ENCODE assay signal across 8 cellular contexts in the genomic region with DNA sequence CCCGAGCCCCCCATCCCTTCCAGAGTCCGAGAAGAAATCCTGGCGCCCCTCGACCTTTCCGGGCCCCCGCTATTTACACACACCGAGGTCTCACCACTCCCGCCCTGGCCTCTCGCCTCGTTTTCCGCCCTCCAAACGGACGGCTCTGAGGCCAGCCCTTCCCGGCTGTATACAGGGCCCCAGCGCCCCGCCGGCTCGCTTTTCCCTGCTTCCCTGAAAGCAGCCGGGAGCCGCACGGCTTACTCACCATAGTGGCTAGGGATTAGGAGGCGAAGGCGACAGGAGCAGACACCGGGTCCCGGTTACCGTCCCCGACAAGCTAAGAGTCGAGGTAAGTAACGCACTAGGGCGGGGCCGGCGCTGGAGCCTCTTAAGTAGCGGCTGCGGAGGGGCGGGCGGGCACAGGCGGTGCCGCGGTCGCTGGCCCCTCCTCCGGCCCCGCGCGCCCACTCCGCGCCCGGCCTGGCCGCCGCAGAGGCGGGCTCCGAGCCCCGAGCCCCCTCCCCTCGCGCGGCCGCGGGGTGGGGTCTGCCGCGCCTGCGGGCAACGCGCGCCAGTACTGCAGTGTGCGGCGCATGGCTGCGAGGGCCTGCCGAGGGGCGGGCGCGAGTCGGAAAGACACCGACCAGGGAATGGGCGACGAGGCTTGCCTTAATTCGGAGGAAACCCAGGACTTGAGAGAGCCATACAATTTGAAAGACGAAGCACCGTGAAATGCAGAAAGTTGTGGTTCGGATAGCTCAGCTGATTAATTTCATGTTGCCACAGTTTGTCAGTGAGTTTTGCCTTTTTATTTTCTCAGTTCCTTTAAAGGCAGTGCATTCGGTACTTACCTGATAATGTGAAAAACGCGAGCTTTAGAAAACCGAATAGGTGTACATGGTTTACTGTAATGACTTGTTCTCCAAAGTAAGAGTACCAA. TPM values are rescaled to one million over a fixed set of nuclear protein-coding genes. Genes with fewer than 3 reads are reported as not detected.
A peak's percentile ranks its signal among the peaks of the same experiment; 100 is the strongest.
DNase-seq lines count a peak whose midpoint lies in the region; ATAC-seq, FAIRE-seq and TF ChIP-seq lines count a peak whose summit lies in the region.

A gene (minus strand): TSS at position 345 of the 922 bp plus-strand sequence. CDS start 95 bp downstream, at position 250.

- no peak for TF ChIP-seq CTCF in KMS-11 (conservative IDR thresholded peaks at IDR 0.05; ENCODE audit: low read depth, low read length)

- H3K4me1 ChIP-seq in KMS-11 (ENCODE audit: low read depth, poor library complexity, severe bottlenecking) (peaks cover 31% of the 10 kb centered on the region), muscle layer of colon (ENCODE audit: insufficient read depth, low read length) (peaks cover 29% of the 10 kb centered on the region)

- H3K4me3 ChIP-seq in KMS-11 (IDR thresholded peaks at IDR 0.05; ENCODE audit: insufficient read depth, low read depth, low read length) (peak within 1 kb of the TSS; percentile 56), muscle layer of colon (ENCODE audit: low read depth in 1 of 2, low read length in 2 of 2) (peak within 1 kb of the TSS; percentile 93 to 97)

- H3K9ac ChIP-seq in KMS-11 (peak within 1 kb of the TSS; percentile 100), muscle layer of colon (ENCODE audit: low read length) (peak within 1 kb of the TSS; percentile 96)

- peak; percentile 96 for DNase-seq in DMS53 (lab: John Stamatoyannopoulos, UW)
- peak; percentile 75 for DNase-seq in RCC 7860 (ENCODE audit: low spot score)
- peak; percentile 94 for DNase-seq in activated T-cell treated with anti-CD3 and anti-CD28 coated beads, Interleukin-2, amount 50 U/mL, for 48 hours
- peak; percentile 80 for DNase-seq in stimulated activated CD8-positive, alpha-beta memory T cell treated with anti-CD3 and anti-CD28 coated beads, Interleukin-7, amount 100 ng/mL, for 24 hours (ENCODE audit: low read depth)

- H3K36me3 ChIP-seq in KMS-11 (ENCODE audit: insufficient read depth), result peaks cover 22% of the 10 kb centered on the region; the same call in 1 of the 2 replicates
- H3K36me3 ChIP-seq in muscle layer of colon (ENCODE audit: insufficient read depth, low read length), result peaks cover 26% of the 10 kb centered on the region

- H3K27ac ChIP-seq in KMS-11, result peak within 1 kb of the TSS; percentile 100
- H3K27ac ChIP-seq in muscle layer of colon (ENCODE audit: low read depth, low read length), result peak within 1 kb of the TSS; percentile 99

- no peak for FAIRE-seq in RCC 7860 (lab: Jason Lieb, UNC)

- peaks cover 12% of the 10 kb centered on the region; the same call in 1 of the 2 replicates for H4K20me1 ChIP-seq in KMS-11 (ENCODE audit: insufficient read depth)

- peak; percentile 68 for ATAC-seq in GM21723 (IDR thresholded peaks at IDR 0.05; ENCODE audit: unreplicated experiment)
- ATAC-seq in esophagus mucosa, result peak; percentile 91

- H3K27me3 ChIP-seq in KMS-11 (ENCODE audit: insufficient read depth, low read depth) (no peaks in the 10 kb centered on the region), muscle layer of colon (ENCODE audit: control insufficient read depth in 1 of 2, insufficient read depth in 2 of 2, low read length in 2 of 2) (no peaks in the 10 kb centered on the region)

- H3K9me3 ChIP-seq in muscle layer of colon (ENCODE audit: low read length), result no peaks in the 10 kb centered on the region

- peak within 1 kb of the TSS; percentile 55 for H2AFZ ChIP-seq in KMS-11 (ENCODE audit: low read depth)

- H3K4me2 ChIP-seq in KMS-11, result peak within 1 kb of the TSS; percentile 99

- H3K79me2 ChIP-seq in KMS-11 (ENCODE audit: insufficient read depth, low read depth), result peaks cover 45% of the 10 kb centered on the region

RNA-seq across cellular contexts. Expression of the gene that starts here (rescaled TPM):
- total RNA-seq in esophagus mucosa, result 536 TPM

Comparison
In these comparisons a context has a peak if more than half of its experiments do, and no peak if none do; other contexts are left out.
1. Peak in every context shown above with its lines: DNase-seq, ATAC-seq, H3K4me3 ChIP-seq and H3K27ac ChIP-seq.